11 cellular contexts compared by ENCODE assay signal in genomic region chr4:166502660-166503059, GRCh38.
DNase-seq lines count a peak whose midpoint lies in the region; ATAC-seq, FAIRE-seq and TF ChIP-seq lines count a peak whose summit lies in the region.
"Had no signal": no experiment of that assay in that cellular context is flagged by ENCODE, and none has a peak within 500 bp of the region (broad histone marks: within the 10 kb centered on the region; RNA-seq: fewer than 3 reads in every experiment).

No MANE protein-coding gene starts in this region.

- no peak overlapping the region for H2BK120ac ChIP-seq in H1 (replicated peaks; ENCODE audit: low read depth, low read length)

- DNase-seq in H1 (ENCODE audit: low read depth in 1 of 2, low spot score in 2 of 2): no peak
- no peak for DNase-seq in osteoblast (ENCODE audit: insufficient read length, low spot score, missing footprints)
- DNase-seq in upper lobe of right lung: no peak
- DNase-seq in NCI-H510A treated with DMSO at 0.1 percent for 48 hours (lab: John Stamatoyannopoulos, UW): no peak
- no peak for DNase-seq in heart right ventricle
- DNase-seq: ACHN; CD4-positive, CD25-positive, alpha-beta regulatory T cell had no signal

- peak overlapping the region; percentile 55; the same call in 1 of the 2 replicates for H2AK5ac ChIP-seq in H1 (ENCODE audit: low read depth, low read length)

- H3K27me3 ChIP-seq in H1 (replicated peaks in 1 of 4; ENCODE audit: control insufficient read depth in 3 of 4, extremely low read depth in 1 of 4, insufficient read depth in 3 of 4, low read length in 3 of 4) (no peaks in the 10 kb centered on the region; a peak in 1 of 7 replicates), osteoblast (ENCODE audit: insufficient read depth, low read length) (no peaks in the 10 kb centered on the region), upper lobe of right lung (no peaks in the 10 kb centered on the region), heart right ventricle (no peaks in the 10 kb centered on the region)

- H3K79me1 ChIP-seq in H1 (ENCODE audit: low read depth, low read length): no peaks in the 10 kb centered on the region

- no peak for FAIRE-seq in H1 (lab: Jason Lieb, UNC)
- FAIRE-seq: GM12891 had no signal

- H3K27ac ChIP-seq in H1 (ENCODE audit: low read depth, low read length) (no peak overlapping the region), osteoblast (ENCODE audit: low read depth, low read length) (no peak overlapping the region), upper lobe of right lung (no peak overlapping the region), heart right ventricle (no peak overlapping the region)
- H3K27ac ChIP-seq: BLaER1 treated with 17β-estradiol and CSF1 and Interleukin-3, amounts not matched to agents 10 nM and 100 nM had no signal

- H4K5ac ChIP-seq in H1 (ENCODE audit: insufficient read length, low read depth, low read length): no peak overlapping the region

- TF ChIP-seq EP300 in H1 (IDR thresholded peaks at IDR 0.05; ENCODE audit: borderline replicate concordance in 1 of 2, low read depth in 2 of 2, low read length in 2 of 2): no peak

- TF ChIP-seq POLR2A in H1 (IDR thresholded peaks at IDR 0.05; ENCODE audit: control extremely low read depth in 1 of 2, low read depth in 2 of 2, low read length in 2 of 2): no peak

- H2BK12ac ChIP-seq in H1 (ENCODE audit: low read depth, low read length): peak overlapping the region; percentile 91

- intact Hi-C loops in upper lobe of right lung (cut with DNase I): no loop called here
- intact Hi-C loops in heart right ventricle (cut with DNase I): no loop called here

- no peaks in the 10 kb centered on the region for H3K23me2 ChIP-seq in H1 (ENCODE audit: low read depth, low read length)

- H4K20me1 ChIP-seq in H1 (replicated peaks in 1 of 2; ENCODE audit: control insufficient read depth in 1 of 2, insufficient read depth in 2 of 2, low read length in 2 of 2) (no peaks in the 10 kb centered on the region), osteoblast (ENCODE audit: insufficient read depth, low read length) (no peaks in the 10 kb centered on the region)
- H4K20me1 ChIP-seq: BLaER1 treated with 17β-estradiol and CSF1 and Interleukin-3, amounts not matched to agents 10 nM and 100 nM had no signal

- WGBS in H1 (ENCODE audit: extremely low coverage in 1 of 2, insufficient coverage in 1 of 2, insufficient read length in 1 of 2, insufficient replicate concordance in 2 of 2, low coverage in 1 of 2, low lambda C conversion rate in 2 of 2, missing lambda C conversion rate in 1 of 2), 2 experiments: 90% methylated on average over 9 of the region's 9 CpGs; no CpG with 5 or more reads in 1 of the 2 experiments
- WGBS in heart right ventricle, 2 donors: 88 to 90% methylated on average over 9 of the region's 9 CpGs

- no peaks in the 10 kb centered on the region for H3K9me3 ChIP-seq in ES-I3 (ENCODE audit: control insufficient read depth, insufficient read depth, low read length)
- H3K9me3 ChIP-seq in H1 (ENCODE audit: insufficient read depth in 2 of 2, low read depth in 1 of 2, low read length in 1 of 2): no peaks in the 10 kb centered on the region
- no peaks in the 10 kb centered on the region for H3K9me3 ChIP-seq in osteoblast (ENCODE audit: low read depth, low read length)
- H3K9me3 ChIP-seq in upper lobe of right lung: no peaks in the 10 kb centered on the region
- no peaks in the 10 kb centered on the region for H3K9me3 ChIP-seq in heart right ventricle

- TF ChIP-seq RAD21 in H1 (IDR thresholded peaks at IDR 0.05 in 1 of 2, conservative IDR thresholded peaks at IDR 0.05 in 1 of 2; ENCODE audit: low read depth in 2 of 2, low read length in 2 of 2): no peak

- CTCF ChIA-PET in H1 (lab: Charles Lee; ENCODE audit: partially characterized antibody): interaction anchor here (0.6 to 4.4 kb wide), 24 partner anchors 8 to 985 kb away, joined by 3 to 43 read pairs (median 4); no protein-coding TSS in a partner anchor

- H3K4me2 ChIP-seq in H1 (ENCODE audit: insufficient read depth in 1 of 2, low read depth in 2 of 2, low read length in 2 of 2) (no peak overlapping the region), osteoblast (ENCODE audit: insufficient read depth, low read length) (no peak overlapping the region)
- H3K4me2 ChIP-seq: BLaER1 treated with 17β-estradiol and CSF1 and Interleukin-3, amounts not matched to agents 10 nM and 100 nM had no signal

- ATAC-seq in upper lobe of right lung (peak; percentile 19), heart right ventricle (no peak), HG02840 (IDR thresholded peaks at IDR 0.05; ENCODE audit: low FRiP score, unreplicated experiment) (no peak)

- no peak overlapping the region for H3K4me3 ChIP-seq in H1 (ENCODE audit: extremely low read depth in 1 of 4, insufficient read depth in 2 of 4, low read depth in 3 of 4, low read length in 4 of 4)
- no peak overlapping the region for H3K4me3 ChIP-seq in osteoblast (ENCODE audit: insufficient read depth, low read length)
- no peak overlapping the region for H3K4me3 ChIP-seq in upper lobe of right lung
- no peak overlapping the region for H3K4me3 ChIP-seq in heart right ventricle
- H3K4me3 ChIP-seq: BLaER1 treated with 17β-estradiol and CSF1 and Interleukin-3, amounts not matched to agents 10 nM and 100 nM had no signal

- H2BK5ac ChIP-seq in H1 (ENCODE audit: low read depth, low read length): peak overlapping the region; percentile 67

- H3K9ac ChIP-seq in ES-I3 (ENCODE audit: low read depth, low read length) (peak overlapping the region; percentile 22; the same call in 1 of the 2 replicates), H1 (replicated peaks in 1 of 4; ENCODE audit: extremely low read depth in 1 of 4, low read depth in 3 of 4, low read length in 3 of 4) (no peak overlapping the region)
- H3K9ac ChIP-seq: BLaER1 treated with 17β-estradiol and CSF1 and Interleukin-3, amounts not matched to agents 10 nM and 100 nM had no signal

- H2AFZ ChIP-seq in H1 (ENCODE audit: low read length) (peak overlapping the region; percentile 96), osteoblast (ENCODE audit: low read length) (peak overlapping the region; percentile 59)

- H2BK20ac ChIP-seq in H1 (ENCODE audit: low read length): peak overlapping the region; percentile 48; the same call in 1 of the 2 replicates

- H3K4ac ChIP-seq in H1 (replicated peaks; ENCODE audit: insufficient read length, low read depth, low read length): peak overlapping the region; percentile 32

- POLR2A ChIA-PET in H1 (lab: Charles Lee; ENCODE audit: partially characterized antibody): no interaction called here

- peak overlapping the region; percentile 67 for H4K91ac ChIP-seq in H1 (replicated peaks; ENCODE audit: insufficient read length, low read length)

- no peak overlapping the region for H3K56ac ChIP-seq in H1 (replicated peaks; ENCODE audit: insufficient read length, low read depth, low read length)

- no peaks in the 10 kb centered on the region for H3K36me3 ChIP-seq in ES-I3 (ENCODE audit: insufficient read depth, low read length)
- no peaks in the 10 kb centered on the region for H3K36me3 ChIP-seq in H1 (ENCODE audit: control insufficient read depth in 2 of 4, insufficient read depth in 4 of 4, low read length in 3 of 4)
- H3K36me3 ChIP-seq in osteoblast (ENCODE audit: insufficient read depth, low read length): no peaks in the 10 kb centered on the region
- no peaks in the 10 kb centered on the region for H3K36me3 ChIP-seq in upper lobe of right lung
- H3K36me3 ChIP-seq in heart right ventricle: no peaks in the 10 kb centered on the region
- H3K36me3 ChIP-seq: BLaER1 treated with 17β-estradiol and CSF1 and Interleukin-3, amounts not matched to agents 10 nM and 100 nM had no signal

- H3K14ac ChIP-seq in H1 (ENCODE audit: insufficient read length): no peak overlapping the region

- H3K4me1 ChIP-seq in ES-I3 (ENCODE audit: insufficient read depth, low read length): peaks cover 21% of the 10 kb centered on the region
- H3K4me1 ChIP-seq in H1 (replicated peaks in 1 of 4; ENCODE audit: control insufficient read depth in 3 of 4, insufficient read depth in 4 of 4, low read length in 3 of 4): peaks cover 0 to 4% (median under 1%) of the 10 kb centered on the region in 4 experiments; a peak in 4 of 7 replicates
- no peaks in the 10 kb centered on the region for H3K4me1 ChIP-seq in osteoblast (ENCODE audit: insufficient read depth, low read length)
- H3K4me1 ChIP-seq in upper lobe of right lung: no peaks in the 10 kb centered on the region
- H3K4me1 ChIP-seq in heart right ventricle: no peaks in the 10 kb centered on the region

- H3K23ac ChIP-seq in H1 (ENCODE audit: insufficient read length): no peak overlapping the region

- peak overlapping the region; percentile 76 for H3K18ac ChIP-seq in H1 (ENCODE audit: extremely low read depth, low read length)

- no peak overlapping the region for H2BK15ac ChIP-seq in H1 (ENCODE audit: low read length)

- H3K79me2 ChIP-seq in H1 (ENCODE audit: control insufficient read depth in 1 of 2, insufficient read depth in 2 of 2, low read length in 2 of 2) (no peaks in the 10 kb centered on the region), osteoblast (ENCODE audit: insufficient read depth, low read length) (no peaks in the 10 kb centered on the region)

- peak overlapping the region; percentile 81; the same call in 1 of the 2 replicates for H4K8ac ChIP-seq in H1 (ENCODE audit: extremely low read depth, insufficient read depth, low read length)

- no peak for TF ChIP-seq CTCF in H1 (IDR thresholded peaks at IDR 0.05; ENCODE audit: control extremely low read depth in 1 of 3, insufficient read depth in 1 of 3, low read depth in 1 of 3, low read length in 3 of 3)
- no peak for TF ChIP-seq CTCF in osteoblast (IDR thresholded peaks at IDR 0.05; ENCODE audit: extremely low read depth, low read depth, low read length)
- TF ChIP-seq CTCF in upper lobe of right lung (IDR thresholded peaks at IDR 0.05): no peak
- TF ChIP-seq CTCF in heart right ventricle (IDR thresholded peaks at IDR 0.05): no peak

TF ChIP-seq in H1, 55 proteins besides CTCF, POLR2A, EP300 and RAD21:
- TF ChIP-seq CBX8 (IDR thresholded peaks at IDR 0.05; ENCODE audit: borderline replicate concordance, low read depth, low read length) (no peak), POLR2AphosphoS5 (IDR thresholded peaks at IDR 0.05; ENCODE audit: low read depth, low read length) (no peak), BCL11A (IDR thresholded peaks at IDR 0.05; ENCODE audit: low read depth in 2 of 2, low read length in 2 of 2) (no peak), EGR1 (IDR thresholded peaks at IDR 0.05; ENCODE audit: borderline replicate concordance, low read depth, low read length) (no peak), CTBP2 (IDR thresholded peaks at IDR 0.05; ENCODE audit: borderline replicate concordance, insufficient read depth, insufficient read length, low read length) (no peak), E2F6 (IDR thresholded peaks at IDR 0.05) (no peak), CEBPB (IDR thresholded peaks at IDR 0.05; ENCODE audit: low read depth, low read length) (no peak), NANOG (IDR thresholded peaks at IDR 0.05; ENCODE audit: insufficient read depth, low read depth, low read length, poor library complexity, severe bottlenecking) (no peak)
